In the genomic region with DNA sequence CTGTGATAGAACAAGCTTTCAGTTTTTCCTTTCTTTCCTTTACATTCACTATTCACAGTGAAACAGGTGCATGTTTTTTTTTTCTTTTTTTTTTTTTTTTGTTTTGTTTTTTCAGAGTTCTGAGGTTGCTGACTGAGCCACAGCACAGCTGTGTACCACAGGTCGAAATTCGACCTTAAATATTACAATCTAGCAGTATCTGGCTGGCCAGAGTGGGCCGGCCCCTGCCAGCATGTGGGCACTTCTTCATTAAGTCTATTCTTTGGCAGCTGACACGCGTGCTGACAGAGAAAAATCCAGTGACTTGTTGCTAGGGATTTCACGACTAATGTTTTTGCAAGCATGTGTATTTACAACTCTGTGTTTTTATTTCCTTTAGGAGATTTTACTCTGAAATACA, we compare ENCODE assay signal across 18 cellular contexts.
"Had no signal": no experiment of that assay in that cellular context is flagged by ENCODE, and none has a peak within 500 bp of the region (broad histone marks: within the 10 kb centered on the region; RNA-seq: fewer than 3 reads in every experiment).

No MANE protein-coding gene starts in this region.

- H3K36me3 ChIP-seq: WERI-Rb-1 had no signal

- H3K27ac ChIP-seq: ascending aorta, pancreas, sigmoid colon, spleen, testis, upper lobe of left lung, WERI-Rb-1 had no signal

- H3K9me3 ChIP-seq: ascending aorta, pancreas, sigmoid colon, spleen, testis, upper lobe of left lung had no signal

- H3K4me1 ChIP-seq: ascending aorta, pancreas, spleen, testis, upper lobe of left lung had no signal

- ATAC-seq: activated T-cell treated with anti-CD3 and anti-CD28 coated beads, Interleukin-2, amount 50 U/mL, for 72 hours; naive thymus-derived CD8-positive, alpha-beta T cell; pancreas; stimulated activated memory B cell treated with anti-CD40 and anti-IgM and Interleukin-4, amounts not matched to agents 10 μg/mL and 1 μg/mL and 100 μg/mL, for 72 hours had no signal

- DNase-seq: activated CD4-positive, alpha-beta T cell treated with anti-CD3 and anti-CD28 coated beads for 1 hour; activated CD8-positive, alpha-beta memory T cell treated with anti-CD3 and anti-CD28 coated beads for 24 hours; activated effector memory CD4-positive, alpha-beta T cell treated with anti-CD3 and anti-CD28 coated beads, Interleukin-2, amount 50 U/mL, for 16 hours; activated naive CD4-positive, alpha-beta T cell treated with anti-CD3 and anti-CD28 coated beads, Interleukin-2, amount 50 U/mL, for 16 hours; activated T-cell treated with anti-CD3 and anti-CD28 coated beads, Interleukin-2, amount 50 U/mL, for 72 hours; cortex of kidney; head of caudate nucleus; mesenchymal stem cell; naive thymus-derived CD8-positive, alpha-beta T cell; pancreas; sigmoid colon; spleen; stimulated activated CD4-positive, alpha-beta T cell treated with anti-CD3 and anti-CD28 coated beads, Interleukin-4, amount 100 ng/mL, for 4 hours; testis; upper lobe of left lung; WERI-Rb-1 had no signal

- H3K4me3 ChIP-seq: ascending aorta, pancreas, sigmoid colon, spleen, testis, upper lobe of left lung had no signal

- H3K27me3 ChIP-seq: ascending aorta, pancreas, sigmoid colon, spleen, testis, upper lobe of left lung had no signal
